20 cellular contexts compared by ENCODE assay signal in the genomic region with DNA sequence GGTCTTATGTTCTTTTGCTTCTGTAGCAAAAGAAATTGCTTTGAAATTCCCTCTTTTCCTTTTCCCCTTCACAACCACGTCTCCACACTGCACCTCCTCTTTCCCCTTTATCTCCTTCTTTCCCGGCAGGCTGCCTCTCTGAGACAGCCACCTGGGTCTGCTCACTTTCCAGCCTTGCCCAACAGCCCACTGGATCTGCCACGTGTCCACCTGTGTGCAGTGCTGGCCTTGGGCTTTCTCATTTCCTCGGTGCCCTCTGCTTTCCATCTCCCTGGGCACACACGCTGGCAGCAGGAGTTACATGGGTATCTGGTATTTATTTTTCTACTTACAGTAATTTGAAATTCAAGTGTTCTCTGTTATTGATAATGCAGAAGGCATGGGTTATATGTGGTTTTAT.
DNase-seq lines count a peak whose midpoint lies in the region; ATAC-seq, FAIRE-seq and TF ChIP-seq lines count a peak whose summit lies in the region.
"Had no signal": no experiment of that assay in that cellular context is flagged by ENCODE, and none has a peak within 500 bp of the region (broad histone marks: within the 10 kb centered on the region; RNA-seq: fewer than 3 reads in every experiment).

No MANE protein-coding gene starts in this region.

- no peak for DNase-seq in A549 (ENCODE audit: low read depth in 1 of 2, low spot score in 1 of 2)
- DNase-seq in body of pancreas: peak; percentile 21 to 47 (median 36)
- peak; percentile 16 to 69 (median 30) for DNase-seq in pancreas
- DNase-seq in esophagus squamous epithelium (lab: John Stamatoyannopoulos, UW): no peak
- no peak for DNase-seq in NCI-H69 (lab: John Stamatoyannopoulos, UW)
- DNase-seq: 8988T; AML-193; Caco-2; Calu3; CD4-positive, alpha-beta T cell; CD8-positive, alpha-beta T cell; DMS79 treated with DMSO at 0.1 percent for 48 hours; GF-D8 had no signal

- H3K27me3 ChIP-seq in body of pancreas: no peaks in the 10 kb centered on the region
- H3K27me3 ChIP-seq in pancreas: no peaks in the 10 kb centered on the region
- H3K27me3 ChIP-seq in esophagus squamous epithelium: no peaks in the 10 kb centered on the region
- H3K27me3 ChIP-seq: BLaER1 treated with 17β-estradiol and CSF1 and Interleukin-3, amounts not matched to agents 10 nM and 100 nM had no signal

- H3K27ac ChIP-seq in A549: peak overlapping the region; percentile 34 to 81; a peak in 5 of 6 replicates
- peak overlapping the region in 1 of 4 donors; percentile 20 for H3K27ac ChIP-seq in body of pancreas
- peak overlapping the region in 2 of 4 donors; percentile 50 to 74 for H3K27ac ChIP-seq in pancreas
- H3K27ac ChIP-seq in esophagus squamous epithelium: no peak overlapping the region
- H3K27ac ChIP-seq: BLaER1 treated with 17β-estradiol and CSF1 and Interleukin-3, amounts not matched to agents 10 nM and 100 nM; C4-2B had no signal

- FAIRE-seq in A549 (lab: Jason Lieb, UNC) (no peak), pancreas (lab: Jason Lieb, UNC) (no peak)
- FAIRE-seq: A204.1, D721Med, G401.6, GM12891, GM19239 had no signal

- intact Hi-C loops in body of pancreas (cut with DNase I): no loop called here
- intact Hi-C loops in pancreas (cut with DNase I): no loop called here
- intact Hi-C loops in esophagus squamous epithelium (cut with DNase I): no loop called here

- no peak for TF ChIP-seq POLR2A in A549 (IDR thresholded peaks at IDR 0.05; ENCODE audit: low read length)
- TF ChIP-seq POLR2A in body of pancreas (IDR thresholded peaks at IDR 0.05): no peak
- TF ChIP-seq POLR2A in esophagus squamous epithelium (IDR thresholded peaks at IDR 0.05): no peak

- no peak for TF ChIP-seq EP300 in A549 (IDR thresholded peaks at IDR 0.05)

- no peaks in the 10 kb centered on the region for H3K36me3 ChIP-seq in body of pancreas (replicated peaks in 1 of 2; ENCODE audit: insufficient read depth in 1 of 2, low read depth in 2 of 2)
- H3K36me3 ChIP-seq in pancreas: no peaks in the 10 kb centered on the region
- no peaks in the 10 kb centered on the region for H3K36me3 ChIP-seq in esophagus squamous epithelium
- H3K36me3 ChIP-seq: BLaER1 treated with 17β-estradiol and CSF1 and Interleukin-3, amounts not matched to agents 10 nM and 100 nM had no signal

- peak overlapping the region; percentile 44; the same call in 2 of the 3 replicates for H3K4me2 ChIP-seq in A549
- H3K4me2 ChIP-seq: BLaER1 treated with 17β-estradiol and CSF1 and Interleukin-3, amounts not matched to agents 10 nM and 100 nM had no signal

- no peak for TF ChIP-seq CTCF in A549 (IDR thresholded peaks at IDR 0.05)
- TF ChIP-seq CTCF in body of pancreas (IDR thresholded peaks at IDR 0.05): no peak
- no peak for TF ChIP-seq CTCF in pancreas (IDR thresholded peaks at IDR 0.05)
- no peak for TF ChIP-seq CTCF in esophagus squamous epithelium (IDR thresholded peaks at IDR 0.05)

- 47% methylated on average over 5 of the region's 5 CpGs for WGBS in A549 (ENCODE audit: missing lambda C conversion rate)
- WGBS in body of pancreas, 2 donors: 36 to 39% methylated on average over 5 of the region's 5 CpGs
- 36 to 40% methylated on average over 5 of the region's 5 CpGs for WGBS in pancreas, 2 donors
- 79 to 84% methylated on average over 5 of the region's 5 CpGs for WGBS in esophagus squamous epithelium, 2 donors

- POLR2A ChIA-PET in A549 (lab: Yijun Ruan, JAX): no interaction called here

- CTCF ChIA-PET in A549 (lab: Yijun Ruan, JAX): no interaction called here

- H3K9me3 ChIP-seq in A549 (no peaks in the 10 kb centered on the region), body of pancreas (no peaks in the 10 kb centered on the region), pancreas (no peaks in the 10 kb centered on the region), esophagus squamous epithelium (no peaks in the 10 kb centered on the region)
- H3K9me3 ChIP-seq: Caco-2 had no signal

- H3K4me1 ChIP-seq in A549: peaks cover 18% of the 10 kb centered on the region; the same call in 2 of the 3 replicates
- H3K4me1 ChIP-seq in body of pancreas: peaks cover 22% of the 10 kb centered on the region
- peaks cover 11 to 14% (median 13%) of the 10 kb centered on the region in 3 donors for H3K4me1 ChIP-seq in pancreas
- no peaks in the 10 kb centered on the region for H3K4me1 ChIP-seq in esophagus squamous epithelium
- H3K4me1 ChIP-seq: BLaER1 treated with 17β-estradiol and CSF1 and Interleukin-3, amounts not matched to agents 10 nM and 100 nM; Caco-2 had no signal

- no peak overlapping the region for H3K4me3 ChIP-seq in A549
- no peak overlapping the region for H3K4me3 ChIP-seq in body of pancreas
- H3K4me3 ChIP-seq in pancreas: peak overlapping the region in 1 of 4 donors; percentile 15
- H3K4me3 ChIP-seq in esophagus squamous epithelium: no peak overlapping the region
- H3K4me3 ChIP-seq: BLaER1 treated with 17β-estradiol and CSF1 and Interleukin-3, amounts not matched to agents 10 nM and 100 nM had no signal

- ATAC-seq in A549: no peak
- peak; percentile 35 for ATAC-seq in body of pancreas
- ATAC-seq in pancreas: peak; percentile 60 to 94 (median 86)
- ATAC-seq: CD8-positive, alpha-beta T cell had no signal

- no peak for TF ChIP-seq RAD21 in A549 (conservative IDR thresholded peaks at IDR 0.05 in 1 of 2, IDR thresholded peaks at IDR 0.05 in 1 of 2)

TF ChIP-seq in A549, 52 proteins besides CTCF, POLR2A, EP300 and RAD21:
- no peak for TF ChIP-seq TP53 (CRISPR knock-in tag; IDR thresholded peaks at IDR 0.05)
- no peak for TF ChIP-seq ESRRA (IDR thresholded peaks at IDR 0.05; ENCODE audit: borderline replicate concordance, low read length)
- TF ChIP-seq BHLHE40 (IDR thresholded peaks at IDR 0.05; ENCODE audit: low read depth, low read length): no peak
- no peak for TF ChIP-seq NR3C1 (IDR thresholded peaks at IDR 0.05)
- TF ChIP-seq ZFP36 (IDR thresholded peaks at IDR 0.05; ENCODE audit: borderline replicate concordance, partially characterized antibody): no peak
- TF ChIP-seq ZSCAN20 (CRISPR knock-in tag; IDR thresholded peaks at IDR 0.05): no peak
- no peak for TF ChIP-seq SMC3 (IDR thresholded peaks at IDR 0.05)
- no peak for TF ChIP-seq MYC (IDR thresholded peaks at IDR 0.05; ENCODE audit: borderline replicate concordance, low read length)
- TF ChIP-seq, protein P1, sequence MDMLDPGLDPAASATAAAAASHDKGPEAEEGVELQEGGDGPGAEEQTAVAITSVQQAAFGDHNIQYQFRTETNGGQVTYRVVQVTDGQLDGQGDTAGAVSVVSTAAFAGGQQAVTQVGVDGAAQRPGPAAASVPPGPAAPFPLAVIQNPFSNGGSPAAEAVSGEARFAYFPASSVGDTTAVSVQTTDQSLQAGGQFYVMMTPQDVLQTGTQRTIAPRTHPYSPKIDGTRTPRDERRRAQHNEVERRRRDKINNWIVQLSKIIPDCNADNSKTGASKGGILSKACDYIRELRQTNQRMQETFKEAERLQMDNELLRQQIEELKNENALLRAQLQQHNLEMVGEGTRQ (IDR thresholded peaks at IDR 0.05): no peak
- TF ChIP-seq HOXB13 (CRISPR knock-in tag; IDR thresholded peaks at IDR 0.05; ENCODE audit: low read depth): no peak
- no peak for TF ChIP-seq CBX2 (IDR thresholded peaks at IDR 0.05; ENCODE audit: borderline replicate concordance, low read depth)
- TF ChIP-seq, protein P2, sequence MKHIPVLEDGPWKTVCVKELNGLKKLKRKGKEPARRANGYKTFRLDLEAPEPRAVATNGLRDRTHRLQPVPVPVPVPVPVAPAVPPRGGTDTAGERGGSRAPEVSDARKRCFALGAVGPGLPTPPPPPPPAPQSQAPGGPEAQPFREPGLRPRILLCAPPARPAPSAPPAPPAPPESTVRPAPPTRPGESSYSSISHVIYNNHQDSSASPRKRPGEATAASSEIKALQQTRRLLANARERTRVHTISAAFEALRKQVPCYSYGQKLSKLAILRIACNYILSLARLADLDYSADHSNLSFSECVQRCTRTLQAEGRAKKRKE (CRISPR knock-in tag; IDR thresholded peaks at IDR 0.05; ENCODE audit: low read depth): no peak
- no peak for TF ChIP-seq POLR2AphosphoS2 (conservative IDR thresholded peaks at IDR 0.05; ENCODE audit: low read length)
TF ChIP-seq in A549: peak in this region for 0.

Comparison
In these comparisons a context has a peak if more than half of its experiments do, and no peak if none do; other contexts are left out.
1. ATAC-seq: peak in body of pancreas (single experiment) and pancreas (4 of 4); none in A549 (0 of 2).
2. DNase-seq: peak in body of pancreas (4 of 4) and pancreas (6 of 6); none in A549 (0 of 2), esophagus squamous epithelium (single experiment) and NCI-H69 (single experiment).
3. H3K27ac ChIP-seq: peak in A549 (2 of 2); none in esophagus squamous epithelium (0 of 4).